In the genomic region with DNA sequence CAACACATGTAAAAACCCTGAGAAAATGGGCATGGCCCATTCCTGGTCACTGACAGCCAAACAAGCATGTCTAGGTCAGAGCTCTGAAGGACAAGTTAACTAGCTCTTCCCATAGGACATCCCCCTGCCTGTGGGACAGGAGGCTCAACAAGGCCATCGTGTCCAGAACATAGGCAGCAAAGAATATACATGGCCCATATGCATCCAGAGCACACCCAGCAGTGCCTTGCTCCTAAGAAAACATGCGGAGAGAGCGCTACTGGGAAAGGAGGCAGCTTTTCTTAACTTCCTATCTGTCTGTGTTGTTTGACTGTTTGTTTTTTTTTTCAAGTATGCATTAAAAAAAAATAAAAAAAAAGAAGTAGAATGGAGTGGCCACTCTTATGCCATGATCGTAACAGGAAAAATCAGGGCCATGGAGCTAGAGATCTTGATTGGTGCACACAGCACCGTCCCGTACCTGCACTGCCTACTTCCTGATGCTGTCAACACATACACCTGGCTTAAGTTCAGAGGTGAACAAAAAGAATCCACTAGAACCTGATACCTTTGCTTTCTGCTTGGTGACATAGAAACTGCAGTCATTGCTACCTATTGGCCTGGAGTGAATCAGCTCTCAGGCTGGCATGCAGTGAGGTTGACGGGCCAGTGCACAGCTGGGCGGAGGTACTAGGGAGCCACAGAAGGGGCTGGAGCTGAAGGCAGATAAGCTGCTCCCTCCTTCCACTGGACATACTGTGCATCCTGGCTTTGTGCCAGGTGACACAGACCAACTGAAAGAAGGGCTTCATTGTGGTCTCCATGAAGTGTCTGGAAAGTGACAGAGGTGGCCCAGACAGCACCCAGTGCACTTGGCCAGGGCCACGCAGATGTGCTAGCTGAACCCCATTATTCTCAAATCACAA, we compare ENCODE assay signal across 1 cellular context.
TF ChIP-seq lines count a peak whose summit lies in the region.

No MANE protein-coding gene starts in this region.

TF ChIP-seq in K562, 482 proteins besides CTCF, POLR2A, EP300 and RAD21 (continues in another document):
- TF ChIP-seq PHB (CRISPR knock-in tag; IDR thresholded peaks at IDR 0.05) (no peak), MYC (IDR thresholded peaks at IDR 0.05; ENCODE audit: low read depth, low read length) (no peak), MYC (CRISPR knock-in tag; IDR thresholded peaks at IDR 0.05; ENCODE audit: borderline replicate concordance, low read depth) (0 out of 2 replicates have a peak, but pooled peaks have one; percentile 16), ZKSCAN1 (IDR thresholded peaks at IDR 0.05; ENCODE audit: low read depth, low read length) (peak; percentile 82), NFIX (CRISPR knock-in tag; IDR thresholded peaks at IDR 0.05; ENCODE audit: low read depth) (peak; percentile 77), ZNF121 (CRISPR knock-in tag; conservative IDR thresholded peaks at IDR 0.05) (no peak), ASH1L (IDR thresholded peaks at IDR 0.05; ENCODE audit: borderline replicate concordance, low read depth, partially characterized antibody) (no peak), RB1 (IDR thresholded peaks at IDR 0.05; ENCODE audit: low read depth) (0 out of 2 replicates have a peak, but pooled peaks have one; percentile 44), BCOR (IDR thresholded peaks at IDR 0.05) (0 out of 2 replicates have a peak, but pooled peaks have one; percentile 21), MEIS2 (IDR thresholded peaks at IDR 0.05; ENCODE audit: partially characterized antibody) (no peak), MCM7 (IDR thresholded peaks at IDR 0.05) (no peak), FOXJ2 (tag; IDR thresholded peaks at IDR 0.05) (0 out of 2 replicates have a peak, but pooled peaks have one; percentile 33), JUN (IDR thresholded peaks at IDR 0.05; ENCODE audit: borderline replicate concordance, low read depth, low read length) (no peak), JUN (CRISPR knock-in tag; IDR thresholded peaks at IDR 0.05; ENCODE audit: borderline replicate concordance) (peak; percentile 92), MYNN (IDR thresholded peaks at IDR 0.05) (no peak), MYNN (CRISPR knock-in tag; IDR thresholded peaks at IDR 0.05) (peak; percentile 15), ZFP36 (IDR thresholded peaks at IDR 0.05; ENCODE audit: low read depth, low read length, partially characterized antibody) (peak; percentile 67), SRSF1 (IDR thresholded peaks at IDR 0.05; ENCODE audit: low read depth, low read length) (no peak), ZNF184 (CRISPR knock-in tag; IDR thresholded peaks at IDR 0.05) (peak; percentile 21; the same call in 1 of the 2 replicates), SUPT5H (IDR thresholded peaks at IDR 0.05) (peak; percentile 25; the same call in 1 of the 2 replicates), FOXP1 (CRISPR knock-in tag; IDR thresholded peaks at IDR 0.05) (peak; percentile 83; the same call in 1 of the 2 replicates), TEAD4 (IDR thresholded peaks at IDR 0.05; ENCODE audit: low read length) (no peak), TEAD4 (CRISPR knock-in tag; IDR thresholded peaks at IDR 0.05; ENCODE audit: borderline replicate concordance) (0 out of 2 replicates have a peak, but pooled peaks have one; percentile 49), FOXA3 (CRISPR knock-in tag; conservative IDR thresholded peaks at IDR 0.05 in 1 of 2, IDR thresholded peaks at IDR 0.05 in 1 of 2) (peak in 1 of 2 experiments; percentile 76; a peak in 2 of 4 replicates), NR2C2 (CRISPR knock-in tag; IDR thresholded peaks at IDR 0.05) (0 out of 2 replicates have a peak, but pooled peaks have one; percentile 46), NR2C2 (tag; IDR thresholded peaks at IDR 0.05) (no peak), ZNF143 (CRISPR knock-in tag; IDR thresholded peaks at IDR 0.05) (peak; percentile 59), PYGO2 (tag; IDR thresholded peaks at IDR 0.05) (no peak), NFIC (IDR thresholded peaks at IDR 0.05) (peak; percentile 98), HNRNPH1 (optimal IDR thresholded peaks at IDR 0.05; ENCODE audit: low read depth, low read length) (no peak), SRSF3 (IDR thresholded peaks at IDR 0.05; ENCODE audit: insufficient read depth, low read length) (no peak), WHSC1 (IDR thresholded peaks at IDR 0.05; ENCODE audit: low read length) (peak; percentile 94)
- TF ChIP-seq, protein P1, sequence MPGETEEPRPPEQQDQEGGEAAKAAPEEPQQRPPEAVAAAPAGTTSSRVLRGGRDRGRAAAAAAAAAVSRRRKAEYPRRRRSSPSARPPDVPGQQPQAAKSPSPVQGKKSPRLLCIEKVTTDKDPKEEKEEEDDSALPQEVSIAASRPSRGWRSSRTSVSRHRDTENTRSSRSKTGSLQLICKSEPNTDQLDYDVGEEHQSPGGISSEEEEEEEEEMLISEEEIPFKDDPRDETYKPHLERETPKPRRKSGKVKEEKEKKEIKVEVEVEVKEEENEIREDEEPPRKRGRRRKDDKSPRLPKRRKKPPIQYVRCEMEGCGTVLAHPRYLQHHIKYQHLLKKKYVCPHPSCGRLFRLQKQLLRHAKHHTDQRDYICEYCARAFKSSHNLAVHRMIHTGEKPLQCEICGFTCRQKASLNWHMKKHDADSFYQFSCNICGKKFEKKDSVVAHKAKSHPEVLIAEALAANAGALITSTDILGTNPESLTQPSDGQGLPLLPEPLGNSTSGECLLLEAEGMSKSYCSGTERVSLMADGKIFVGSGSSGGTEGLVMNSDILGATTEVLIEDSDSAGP (CRISPR knock-in tag; IDR thresholded peaks at IDR 0.05) = 0 out of 2 replicates have a peak, but pooled peaks have one; percentile 37
- TF ChIP-seq, protein P2, sequence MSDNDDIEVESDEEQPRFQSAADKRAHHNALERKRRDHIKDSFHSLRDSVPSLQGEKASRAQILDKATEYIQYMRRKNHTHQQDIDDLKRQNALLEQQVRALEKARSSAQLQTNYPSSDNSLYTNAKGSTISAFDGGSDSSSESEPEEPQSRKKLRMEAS (CRISPR knock-in tag; IDR thresholded peaks at IDR 0.05) = peak; percentile 38
- TF ChIP-seq, protein P3, sequence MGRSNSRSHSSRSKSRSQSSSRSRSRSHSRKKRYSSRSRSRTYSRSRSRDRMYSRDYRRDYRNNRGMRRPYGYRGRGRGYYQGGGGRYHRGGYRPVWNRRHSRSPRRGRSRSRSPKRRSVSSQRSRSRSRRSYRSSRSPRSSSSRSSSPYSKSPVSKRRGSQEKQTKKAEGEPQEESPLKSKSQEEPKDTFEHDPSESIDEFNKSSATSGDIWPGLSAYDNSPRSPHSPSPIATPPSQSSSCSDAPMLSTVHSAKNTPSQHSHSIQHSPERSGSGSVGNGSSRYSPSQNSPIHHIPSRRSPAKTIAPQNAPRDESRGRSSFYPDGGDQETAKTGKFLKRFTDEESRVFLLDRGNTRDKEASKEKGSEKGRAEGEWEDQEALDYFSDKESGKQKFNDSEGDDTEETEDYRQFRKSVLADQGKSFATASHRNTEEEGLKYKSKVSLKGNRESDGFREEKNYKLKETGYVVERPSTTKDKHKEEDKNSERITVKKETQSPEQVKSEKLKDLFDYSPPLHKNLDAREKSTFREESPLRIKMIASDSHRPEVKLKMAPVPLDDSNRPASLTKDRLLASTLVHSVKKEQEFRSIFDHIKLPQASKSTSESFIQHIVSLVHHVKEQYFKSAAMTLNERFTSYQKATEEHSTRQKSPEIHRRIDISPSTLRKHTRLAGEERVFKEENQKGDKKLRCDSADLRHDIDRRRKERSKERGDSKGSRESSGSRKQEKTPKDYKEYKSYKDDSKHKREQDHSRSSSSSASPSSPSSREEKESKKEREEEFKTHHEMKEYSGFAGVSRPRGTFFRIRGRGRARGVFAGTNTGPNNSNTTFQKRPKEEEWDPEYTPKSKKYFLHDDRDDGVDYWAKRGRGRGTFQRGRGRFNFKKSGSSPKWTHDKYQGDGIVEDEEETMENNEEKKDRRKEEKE (IDR thresholded peaks at IDR 0.05; ENCODE audit: borderline replicate concordance in 1 of 2, control insufficient read depth in 1 of 2, low read depth in 2 of 2, low read length in 1 of 2) = 0 out of 4 replicates have a peak, but pooled peaks of 1 of the 2 experiments have one; percentile 23
- TF ChIP-seq, protein P4, sequence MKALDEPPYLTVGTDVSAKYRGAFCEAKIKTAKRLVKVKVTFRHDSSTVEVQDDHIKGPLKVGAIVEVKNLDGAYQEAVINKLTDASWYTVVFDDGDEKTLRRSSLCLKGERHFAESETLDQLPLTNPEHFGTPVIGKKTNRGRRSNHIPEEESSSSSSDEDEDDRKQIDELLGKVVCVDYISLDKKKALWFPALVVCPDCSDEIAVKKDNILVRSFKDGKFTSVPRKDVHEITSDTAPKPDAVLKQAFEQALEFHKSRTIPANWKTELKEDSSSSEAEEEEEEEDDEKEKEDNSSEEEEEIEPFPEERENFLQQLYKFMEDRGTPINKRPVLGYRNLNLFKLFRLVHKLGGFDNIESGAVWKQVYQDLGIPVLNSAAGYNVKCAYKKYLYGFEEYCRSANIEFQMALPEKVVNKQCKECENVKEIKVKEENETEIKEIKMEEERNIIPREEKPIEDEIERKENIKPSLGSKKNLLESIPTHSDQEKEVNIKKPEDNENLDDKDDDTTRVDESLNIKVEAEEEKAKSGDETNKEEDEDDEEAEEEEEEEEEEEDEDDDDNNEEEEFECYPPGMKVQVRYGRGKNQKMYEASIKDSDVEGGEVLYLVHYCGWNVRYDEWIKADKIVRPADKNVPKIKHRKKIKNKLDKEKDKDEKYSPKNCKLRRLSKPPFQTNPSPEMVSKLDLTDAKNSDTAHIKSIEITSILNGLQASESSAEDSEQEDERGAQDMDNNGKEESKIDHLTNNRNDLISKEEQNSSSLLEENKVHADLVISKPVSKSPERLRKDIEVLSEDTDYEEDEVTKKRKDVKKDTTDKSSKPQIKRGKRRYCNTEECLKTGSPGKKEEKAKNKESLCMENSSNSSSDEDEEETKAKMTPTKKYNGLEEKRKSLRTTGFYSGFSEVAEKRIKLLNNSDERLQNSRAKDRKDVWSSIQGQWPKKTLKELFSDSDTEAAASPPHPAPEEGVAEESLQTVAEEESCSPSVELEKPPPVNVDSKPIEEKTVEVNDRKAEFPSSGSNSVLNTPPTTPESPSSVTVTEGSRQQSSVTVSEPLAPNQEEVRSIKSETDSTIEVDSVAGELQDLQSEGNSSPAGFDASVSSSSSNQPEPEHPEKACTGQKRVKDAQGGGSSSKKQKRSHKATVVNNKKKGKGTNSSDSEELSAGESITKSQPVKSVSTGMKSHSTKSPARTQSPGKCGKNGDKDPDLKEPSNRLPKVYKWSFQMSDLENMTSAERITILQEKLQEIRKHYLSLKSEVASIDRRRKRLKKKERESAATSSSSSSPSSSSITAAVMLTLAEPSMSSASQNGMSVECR (CRISPR knock-in tag; IDR thresholded peaks at IDR 0.05) = peak; percentile 73; the same call in 1 of the 2 replicates
- TF ChIP-seq, protein P5, sequence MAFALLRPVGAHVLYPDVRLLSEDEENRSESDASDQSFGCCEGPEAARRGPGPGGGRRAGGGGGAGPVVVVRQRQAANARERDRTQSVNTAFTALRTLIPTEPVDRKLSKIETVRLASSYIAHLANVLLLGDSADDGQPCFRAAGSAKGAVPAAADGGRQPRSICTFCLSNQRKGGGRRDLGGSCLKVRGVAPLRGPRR (CRISPR knock-in tag; IDR thresholded peaks at IDR 0.05) = no peak
- TF ChIP-seq, protein P6, sequence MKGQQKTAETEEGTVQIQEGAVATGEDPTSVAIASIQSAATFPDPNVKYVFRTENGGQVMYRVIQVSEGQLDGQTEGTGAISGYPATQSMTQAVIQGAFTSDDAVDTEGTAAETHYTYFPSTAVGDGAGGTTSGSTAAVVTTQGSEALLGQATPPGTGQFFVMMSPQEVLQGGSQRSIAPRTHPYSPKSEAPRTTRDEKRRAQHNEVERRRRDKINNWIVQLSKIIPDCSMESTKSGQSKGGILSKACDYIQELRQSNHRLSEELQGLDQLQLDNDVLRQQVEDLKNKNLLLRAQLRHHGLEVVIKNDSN (CRISPR knock-in tag; IDR thresholded peaks at IDR 0.05) = peak; percentile 59; the same call in 1 of the 2 replicates
- TF ChIP-seq, protein P7, sequence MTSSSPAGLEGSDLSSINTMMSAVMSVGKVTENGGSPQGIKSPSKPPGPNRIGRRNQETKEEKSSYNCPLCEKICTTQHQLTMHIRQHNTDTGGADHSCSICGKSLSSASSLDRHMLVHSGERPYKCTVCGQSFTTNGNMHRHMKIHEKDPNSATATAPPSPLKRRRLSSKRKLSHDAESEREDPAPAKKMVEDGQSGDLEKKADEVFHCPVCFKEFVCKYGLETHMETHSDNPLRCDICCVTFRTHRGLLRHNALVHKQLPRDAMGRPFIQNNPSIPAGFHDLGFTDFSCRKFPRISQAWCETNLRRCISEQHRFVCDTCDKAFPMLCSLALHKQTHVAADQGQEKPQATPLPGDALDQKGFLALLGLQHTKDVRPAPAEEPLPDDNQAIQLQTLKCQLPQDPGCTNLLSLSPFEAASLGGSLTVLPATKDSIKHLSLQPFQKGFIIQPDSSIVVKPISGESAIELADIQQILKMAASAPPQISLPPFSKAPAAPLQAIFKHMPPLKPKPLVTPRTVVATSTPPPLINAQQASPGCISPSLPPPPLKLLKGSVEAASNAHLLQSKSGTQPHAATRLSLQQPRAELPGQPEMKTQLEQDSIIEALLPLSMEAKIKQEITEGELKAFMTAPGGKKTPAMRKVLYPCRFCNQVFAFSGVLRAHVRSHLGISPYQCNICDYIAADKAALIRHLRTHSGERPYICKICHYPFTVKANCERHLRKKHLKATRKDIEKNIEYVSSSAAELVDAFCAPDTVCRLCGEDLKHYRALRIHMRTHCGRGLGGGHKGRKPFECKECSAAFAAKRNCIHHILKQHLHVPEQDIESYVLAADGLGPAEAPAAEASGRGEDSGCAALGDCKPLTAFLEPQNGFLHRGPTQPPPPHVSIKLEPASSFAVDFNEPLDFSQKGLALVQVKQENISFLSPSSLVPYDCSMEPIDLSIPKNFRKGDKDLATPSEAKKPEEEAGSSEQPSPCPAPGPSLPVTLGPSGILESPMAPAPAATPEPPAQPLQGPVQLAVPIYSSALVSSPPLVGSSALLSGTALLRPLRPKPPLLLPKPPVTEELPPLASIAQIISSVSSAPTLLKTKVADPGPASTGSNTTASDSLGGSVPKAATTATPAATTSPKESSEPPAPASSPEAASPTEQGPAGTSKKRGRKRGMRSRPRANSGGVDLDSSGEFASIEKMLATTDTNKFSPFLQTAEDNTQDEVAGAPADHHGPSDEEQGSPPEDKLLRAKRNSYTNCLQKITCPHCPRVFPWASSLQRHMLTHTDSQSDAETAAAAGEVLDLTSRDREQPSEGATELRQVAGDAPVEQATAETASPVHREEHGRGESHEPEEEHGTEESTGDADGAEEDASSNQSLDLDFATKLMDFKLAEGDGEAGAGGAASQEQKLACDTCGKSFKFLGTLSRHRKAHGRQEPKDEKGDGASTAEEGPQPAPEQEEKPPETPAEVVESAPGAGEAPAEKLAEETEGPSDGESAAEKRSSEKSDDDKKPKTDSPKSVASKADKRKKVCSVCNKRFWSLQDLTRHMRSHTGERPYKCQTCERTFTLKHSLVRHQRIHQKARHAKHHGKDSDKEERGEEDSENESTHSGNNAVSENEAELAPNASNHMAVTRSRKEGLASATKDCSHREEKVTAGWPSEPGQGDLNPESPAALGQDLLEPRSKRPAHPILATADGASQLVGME (CRISPR knock-in tag; IDR thresholded peaks at IDR 0.05) = no peak
